In the genomic region with DNA sequence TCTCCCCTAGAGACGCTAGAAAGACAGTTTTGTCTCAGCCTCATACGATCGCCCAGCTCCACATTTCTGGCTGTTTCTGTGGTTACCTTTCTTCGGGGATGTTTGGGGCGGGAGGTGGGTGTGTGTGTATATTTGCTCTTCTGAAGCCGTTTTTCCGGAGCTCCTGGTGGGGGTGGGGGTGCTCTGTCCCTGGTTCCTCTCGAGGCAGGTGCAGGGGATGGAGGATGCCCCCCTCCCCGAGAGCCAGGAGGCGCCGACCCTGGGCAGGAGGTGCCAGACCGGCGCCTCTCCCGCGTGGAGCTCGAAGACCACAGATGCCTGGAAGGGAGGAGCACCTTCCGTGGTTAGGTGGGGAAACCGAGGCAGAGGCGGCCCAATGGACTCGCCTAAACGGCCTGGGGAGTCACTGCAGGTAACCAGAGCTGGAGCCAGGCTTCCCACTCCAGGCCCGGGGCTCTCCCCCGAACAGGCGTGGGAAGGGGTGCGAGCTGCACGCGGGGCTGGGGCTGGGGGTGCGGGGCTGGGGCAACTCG, we compare ENCODE assay signal across 1 cellular context.
TF ChIP-seq lines count a peak whose summit lies in the region.

No MANE protein-coding gene starts in this region.

TF ChIP-seq in HepG2, 621 proteins besides CTCF, POLR2A, EP300 and RAD21 (continued from another document and continues in another):
- TF ChIP-seq, protein P1, sequence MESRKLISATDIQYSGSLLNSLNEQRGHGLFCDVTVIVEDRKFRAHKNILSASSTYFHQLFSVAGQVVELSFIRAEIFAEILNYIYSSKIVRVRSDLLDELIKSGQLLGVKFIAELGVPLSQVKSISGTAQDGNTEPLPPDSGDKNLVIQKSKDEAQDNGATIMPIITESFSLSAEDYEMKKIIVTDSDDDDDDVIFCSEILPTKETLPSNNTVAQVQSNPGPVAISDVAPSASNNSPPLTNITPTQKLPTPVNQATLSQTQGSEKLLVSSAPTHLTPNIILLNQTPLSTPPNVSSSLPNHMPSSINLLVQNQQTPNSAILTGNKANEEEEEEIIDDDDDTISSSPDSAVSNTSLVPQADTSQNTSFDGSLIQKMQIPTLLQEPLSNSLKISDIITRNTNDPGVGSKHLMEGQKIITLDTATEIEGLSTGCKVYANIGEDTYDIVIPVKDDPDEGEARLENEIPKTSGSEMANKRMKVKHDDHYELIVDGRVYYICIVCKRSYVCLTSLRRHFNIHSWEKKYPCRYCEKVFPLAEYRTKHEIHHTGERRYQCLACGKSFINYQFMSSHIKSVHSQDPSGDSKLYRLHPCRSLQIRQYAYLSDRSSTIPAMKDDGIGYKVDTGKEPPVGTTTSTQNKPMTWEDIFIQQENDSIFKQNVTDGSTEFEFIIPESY (CRISPR knock-in tag; IDR thresholded peaks at IDR 0.05), result no peak
- TF ChIP-seq, protein P2, sequence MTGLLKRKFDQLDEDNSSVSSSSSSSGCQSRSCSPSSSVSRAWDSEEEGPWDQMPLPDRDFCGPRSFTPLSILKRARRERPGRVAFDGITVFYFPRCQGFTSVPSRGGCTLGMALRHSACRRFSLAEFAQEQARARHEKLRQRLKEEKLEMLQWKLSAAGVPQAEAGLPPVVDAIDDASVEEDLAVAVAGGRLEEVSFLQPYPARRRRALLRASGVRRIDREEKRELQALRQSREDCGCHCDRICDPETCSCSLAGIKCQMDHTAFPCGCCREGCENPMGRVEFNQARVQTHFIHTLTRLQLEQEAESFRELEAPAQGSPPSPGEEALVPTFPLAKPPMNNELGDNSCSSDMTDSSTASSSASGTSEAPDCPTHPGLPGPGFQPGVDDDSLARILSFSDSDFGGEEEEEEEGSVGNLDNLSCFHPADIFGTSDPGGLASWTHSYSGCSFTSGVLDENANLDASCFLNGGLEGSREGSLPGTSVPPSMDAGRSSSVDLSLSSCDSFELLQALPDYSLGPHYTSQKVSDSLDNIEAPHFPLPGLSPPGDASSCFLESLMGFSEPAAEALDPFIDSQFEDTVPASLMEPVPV (CRISPR knock-in tag; IDR thresholded peaks at IDR 0.05), result peak; percentile 94
- TF ChIP-seq RELA (CRISPR knock-in tag; IDR thresholded peaks at IDR 0.05) (no peak), FOXA1 (IDR thresholded peaks at IDR 0.05) (no peak), FOXA1 (CRISPR knock-in tag; IDR thresholded peaks at IDR 0.05) (no peak), ZNF776 (CRISPR knock-in tag; IDR thresholded peaks at IDR 0.05) (no peak; the same call in 1 of the 2 replicates), MYNN (CRISPR knock-in tag; IDR thresholded peaks at IDR 0.05; ENCODE audit: low read depth) (no peak), MTA3 (CRISPR knock-in tag; IDR thresholded peaks at IDR 0.05) (no peak), ARNTL (CRISPR knock-in tag; IDR thresholded peaks at IDR 0.05) (peak; percentile 73), HES4 (CRISPR knock-in tag; IDR thresholded peaks at IDR 0.05; ENCODE audit: borderline replicate concordance) (0 out of 2 replicates have a peak, but pooled peaks have one; percentile 65), ZNF644 (CRISPR knock-in tag; IDR thresholded peaks at IDR 0.05; ENCODE audit: low read depth) (no peak), HNRNPL (IDR thresholded peaks at IDR 0.05; ENCODE audit: low read depth, low read length) (peak; percentile 44; the same call in 1 of the 2 replicates), ZNF891 (CRISPR knock-in tag; IDR thresholded peaks at IDR 0.05) (0 out of 2 replicates have a peak, but pooled peaks have one; percentile 10), ZFP36L2 (CRISPR knock-in tag; IDR thresholded peaks at IDR 0.05) (peak; percentile 33; the same call in 1 of the 2 replicates), TMF1 (CRISPR knock-in tag; IDR thresholded peaks at IDR 0.05; ENCODE audit: low read depth) (0 out of 2 replicates have a peak, but pooled peaks have one; percentile 31), KLF16 (CRISPR knock-in tag; IDR thresholded peaks at IDR 0.05) (no peak), MATR3 (CRISPR knock-in tag; IDR thresholded peaks at IDR 0.05) (no peak), ZNF780A (CRISPR knock-in tag; IDR thresholded peaks at IDR 0.05) (no peak), ZNF703 (CRISPR knock-in tag; IDR thresholded peaks at IDR 0.05; ENCODE audit: borderline replicate concordance) (peak; percentile 28; the same call in 1 of the 2 replicates), FOXJ3 (CRISPR knock-in tag; IDR thresholded peaks at IDR 0.05; ENCODE audit: borderline replicate concordance) (no peak), ZNF713 (CRISPR knock-in tag; IDR thresholded peaks at IDR 0.05) (no peak), TGIF2 (CRISPR knock-in tag; IDR thresholded peaks at IDR 0.05) (no peak), KLF15 (CRISPR knock-in tag; IDR thresholded peaks at IDR 0.05; ENCODE audit: borderline replicate concordance) (no peak), NFRKB (IDR thresholded peaks at IDR 0.05) (no peak), ZNF12 (CRISPR knock-in tag; IDR thresholded peaks at IDR 0.05) (no peak), CHD2 (IDR thresholded peaks at IDR 0.05; ENCODE audit: low read depth, low read length) (no peak), NR2C2 (CRISPR knock-in tag; IDR thresholded peaks at IDR 0.05; ENCODE audit: borderline replicate concordance) (no peak), TAF15 (IDR thresholded peaks at IDR 0.05; ENCODE audit: low read depth, low read length, poor library complexity, severe bottlenecking) (no peak), RARA (CRISPR knock-in tag; IDR thresholded peaks at IDR 0.05) (peak; percentile 7; the same call in 1 of the 2 replicates), CEBPG (CRISPR knock-in tag; IDR thresholded peaks at IDR 0.05) (no peak)
- TF ChIP-seq, protein P3, sequence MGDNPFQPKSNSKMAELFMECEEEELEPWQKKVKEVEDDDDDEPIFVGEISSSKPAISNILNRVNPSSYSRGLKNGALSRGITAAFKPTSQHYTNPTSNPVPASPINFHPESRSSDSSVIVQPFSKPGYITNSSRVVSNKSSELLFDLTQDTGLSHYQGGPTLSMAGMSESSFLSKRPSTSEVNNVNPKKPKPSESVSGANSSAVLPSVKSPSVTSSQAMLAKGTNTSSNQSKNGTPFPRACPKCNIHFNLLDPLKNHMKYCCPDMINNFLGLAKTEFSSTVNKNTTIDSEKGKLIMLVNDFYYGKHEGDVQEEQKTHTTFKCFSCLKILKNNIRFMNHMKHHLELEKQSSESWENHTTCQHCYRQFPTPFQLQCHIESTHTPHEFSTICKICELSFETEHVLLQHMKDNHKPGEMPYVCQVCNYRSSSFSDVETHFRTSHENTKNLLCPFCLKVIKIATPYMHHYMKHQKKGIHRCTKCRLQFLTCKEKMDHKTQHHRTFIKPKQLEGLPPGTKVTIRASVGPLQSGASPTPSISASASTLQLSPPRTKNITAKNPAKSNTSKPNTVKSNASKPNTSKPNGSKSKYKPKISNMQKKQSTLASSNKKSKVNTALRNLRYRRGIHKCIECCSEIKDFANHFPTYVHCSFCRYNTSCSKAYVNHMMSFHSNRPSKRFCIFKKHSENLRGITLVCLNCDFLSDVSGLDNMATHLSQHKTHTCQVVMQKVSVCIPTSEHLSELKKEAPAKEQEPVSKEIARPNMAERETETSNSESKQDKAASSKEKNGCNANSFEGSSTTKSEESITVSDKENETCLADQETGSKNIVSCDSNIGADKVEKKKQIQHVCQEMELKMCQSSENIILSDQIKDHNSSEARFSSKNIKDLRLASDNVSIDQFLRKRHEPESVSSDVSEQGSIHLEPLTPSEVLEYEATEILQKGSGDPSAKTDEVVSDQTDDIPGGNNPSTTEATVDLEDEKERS (CRISPR knock-in tag; IDR thresholded peaks at IDR 0.05), result no peak
- TF ChIP-seq, protein P4, sequence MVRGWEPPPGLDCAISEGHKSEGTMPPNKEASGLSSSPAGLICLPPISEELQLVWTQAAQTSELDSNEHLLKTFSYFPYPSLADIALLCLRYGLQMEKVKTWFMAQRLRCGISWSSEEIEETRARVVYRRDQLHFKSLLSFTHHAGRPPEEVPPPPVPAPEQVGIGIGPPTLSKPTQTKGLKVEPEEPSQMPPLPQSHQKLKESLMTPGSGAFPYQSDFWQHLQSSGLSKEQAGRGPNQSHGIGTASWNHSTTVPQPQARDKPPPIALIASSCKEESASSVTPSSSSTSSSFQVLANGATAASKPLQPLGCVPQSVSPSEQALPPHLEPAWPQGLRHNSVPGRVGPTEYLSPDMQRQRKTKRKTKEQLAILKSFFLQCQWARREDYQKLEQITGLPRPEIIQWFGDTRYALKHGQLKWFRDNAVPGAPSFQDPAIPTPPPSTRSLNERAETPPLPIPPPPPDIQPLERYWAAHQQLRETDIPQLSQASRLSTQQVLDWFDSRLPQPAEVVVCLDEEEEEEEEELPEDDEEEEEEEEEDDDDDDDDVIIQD (CRISPR knock-in tag; IDR thresholded peaks at IDR 0.05; ENCODE audit: low read depth), result no peak
- TF ChIP-seq, protein P5, sequence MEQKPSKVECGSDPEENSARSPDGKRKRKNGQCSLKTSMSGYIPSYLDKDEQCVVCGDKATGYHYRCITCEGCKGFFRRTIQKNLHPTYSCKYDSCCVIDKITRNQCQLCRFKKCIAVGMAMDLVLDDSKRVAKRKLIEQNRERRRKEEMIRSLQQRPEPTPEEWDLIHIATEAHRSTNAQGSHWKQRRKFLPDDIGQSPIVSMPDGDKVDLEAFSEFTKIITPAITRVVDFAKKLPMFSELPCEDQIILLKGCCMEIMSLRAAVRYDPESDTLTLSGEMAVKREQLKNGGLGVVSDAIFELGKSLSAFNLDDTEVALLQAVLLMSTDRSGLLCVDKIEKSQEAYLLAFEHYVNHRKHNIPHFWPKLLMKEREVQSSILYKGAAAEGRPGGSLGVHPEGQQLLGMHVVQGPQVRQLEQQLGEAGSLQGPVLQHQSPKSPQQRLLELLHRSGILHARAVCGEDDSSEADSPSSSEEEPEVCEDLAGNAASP (CRISPR knock-in tag; IDR thresholded peaks at IDR 0.05; ENCODE audit: borderline replicate concordance), result no peak
- TF ChIP-seq, protein P6, sequence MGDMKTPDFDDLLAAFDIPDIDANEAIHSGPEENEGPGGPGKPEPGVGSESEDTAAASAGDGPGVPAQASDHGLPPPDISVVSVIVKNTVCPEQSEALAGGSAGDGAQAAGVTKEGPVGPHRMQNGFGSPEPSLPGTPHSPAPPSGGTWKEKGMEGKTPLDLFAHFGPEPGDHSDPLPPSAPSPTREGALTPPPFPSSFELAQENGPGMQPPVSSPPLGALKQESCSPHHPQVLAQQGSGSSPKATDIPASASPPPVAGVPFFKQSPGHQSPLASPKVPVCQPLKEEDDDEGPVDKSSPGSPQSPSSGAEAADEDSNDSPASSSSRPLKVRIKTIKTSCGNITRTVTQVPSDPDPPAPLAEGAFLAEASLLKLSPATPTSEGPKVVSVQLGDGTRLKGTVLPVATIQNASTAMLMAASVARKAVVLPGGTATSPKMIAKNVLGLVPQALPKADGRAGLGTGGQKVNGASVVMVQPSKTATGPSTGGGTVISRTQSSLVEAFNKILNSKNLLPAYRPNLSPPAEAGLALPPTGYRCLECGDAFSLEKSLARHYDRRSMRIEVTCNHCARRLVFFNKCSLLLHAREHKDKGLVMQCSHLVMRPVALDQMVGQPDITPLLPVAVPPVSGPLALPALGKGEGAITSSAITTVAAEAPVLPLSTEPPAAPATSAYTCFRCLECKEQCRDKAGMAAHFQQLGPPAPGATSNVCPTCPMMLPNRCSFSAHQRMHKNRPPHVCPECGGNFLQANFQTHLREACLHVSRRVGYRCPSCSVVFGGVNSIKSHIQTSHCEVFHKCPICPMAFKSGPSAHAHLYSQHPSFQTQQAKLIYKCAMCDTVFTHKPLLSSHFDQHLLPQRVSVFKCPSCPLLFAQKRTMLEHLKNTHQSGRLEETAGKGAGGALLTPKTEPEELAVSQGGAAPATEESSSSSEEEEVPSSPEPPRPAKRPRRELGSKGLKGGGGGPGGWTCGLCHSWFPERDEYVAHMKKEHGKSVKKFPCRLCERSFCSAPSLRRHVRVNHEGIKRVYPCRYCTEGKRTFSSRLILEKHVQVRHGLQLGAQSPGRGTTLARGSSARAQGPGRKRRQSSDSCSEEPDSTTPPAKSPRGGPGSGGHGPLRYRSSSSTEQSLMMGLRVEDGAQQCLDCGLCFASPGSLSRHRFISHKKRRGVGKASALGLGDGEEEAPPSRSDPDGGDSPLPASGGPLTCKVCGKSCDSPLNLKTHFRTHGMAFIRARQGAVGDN (CRISPR knock-in tag; IDR thresholded peaks at IDR 0.05), result peak; percentile 61
- TF ChIP-seq, protein P7, sequence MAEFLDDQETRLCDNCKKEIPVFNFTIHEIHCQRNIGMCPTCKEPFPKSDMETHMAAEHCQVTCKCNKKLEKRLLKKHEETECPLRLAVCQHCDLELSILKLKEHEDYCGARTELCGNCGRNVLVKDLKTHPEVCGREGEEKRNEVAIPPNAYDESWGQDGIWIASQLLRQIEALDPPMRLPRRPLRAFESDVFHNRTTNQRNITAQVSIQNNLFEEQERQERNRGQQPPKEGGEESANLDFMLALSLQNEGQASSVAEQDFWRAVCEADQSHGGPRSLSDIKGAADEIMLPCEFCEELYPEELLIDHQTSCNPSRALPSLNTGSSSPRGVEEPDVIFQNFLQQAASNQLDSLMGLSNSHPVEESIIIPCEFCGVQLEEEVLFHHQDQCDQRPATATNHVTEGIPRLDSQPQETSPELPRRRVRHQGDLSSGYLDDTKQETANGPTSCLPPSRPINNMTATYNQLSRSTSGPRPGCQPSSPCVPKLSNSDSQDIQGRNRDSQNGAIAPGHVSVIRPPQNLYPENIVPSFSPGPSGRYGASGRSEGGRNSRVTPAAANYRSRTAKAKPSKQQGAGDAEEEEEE (CRISPR knock-in tag; IDR thresholded peaks at IDR 0.05; ENCODE audit: borderline replicate concordance), result no peak
- TF ChIP-seq, protein P8, sequence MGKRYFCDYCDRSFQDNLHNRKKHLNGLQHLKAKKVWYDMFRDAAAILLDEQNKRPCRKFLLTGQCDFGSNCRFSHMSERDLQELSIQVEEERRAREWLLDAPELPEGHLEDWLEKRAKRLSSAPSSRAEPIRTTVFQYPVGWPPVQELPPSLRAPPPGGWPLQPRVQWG (CRISPR knock-in tag; IDR thresholded peaks at IDR 0.05; ENCODE audit: borderline replicate concordance, low read depth), result no peak
- TF ChIP-seq, protein P9, sequence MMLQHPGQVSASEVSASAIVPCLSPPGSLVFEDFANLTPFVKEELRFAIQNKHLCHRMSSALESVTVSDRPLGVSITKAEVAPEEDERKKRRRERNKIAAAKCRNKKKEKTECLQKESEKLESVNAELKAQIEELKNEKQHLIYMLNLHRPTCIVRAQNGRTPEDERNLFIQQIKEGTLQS (CRISPR knock-in tag; IDR thresholded peaks at IDR 0.05), result no peak
- TF ChIP-seq, protein P10, sequence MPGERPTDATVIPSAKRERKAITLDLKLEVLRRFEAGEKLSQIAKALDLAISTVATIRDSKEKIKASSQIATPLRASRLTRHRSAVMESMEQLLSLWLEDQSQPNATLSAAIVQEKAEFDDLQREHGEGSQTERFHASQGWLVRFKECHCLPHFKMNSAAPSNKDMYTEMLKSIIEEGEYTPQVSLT (CRISPR knock-in tag; IDR thresholded peaks at IDR 0.05; ENCODE audit: borderline replicate concordance, low read depth), result no peak
